ENCODE assay signal across 8 cellular contexts in the genomic region with DNA sequence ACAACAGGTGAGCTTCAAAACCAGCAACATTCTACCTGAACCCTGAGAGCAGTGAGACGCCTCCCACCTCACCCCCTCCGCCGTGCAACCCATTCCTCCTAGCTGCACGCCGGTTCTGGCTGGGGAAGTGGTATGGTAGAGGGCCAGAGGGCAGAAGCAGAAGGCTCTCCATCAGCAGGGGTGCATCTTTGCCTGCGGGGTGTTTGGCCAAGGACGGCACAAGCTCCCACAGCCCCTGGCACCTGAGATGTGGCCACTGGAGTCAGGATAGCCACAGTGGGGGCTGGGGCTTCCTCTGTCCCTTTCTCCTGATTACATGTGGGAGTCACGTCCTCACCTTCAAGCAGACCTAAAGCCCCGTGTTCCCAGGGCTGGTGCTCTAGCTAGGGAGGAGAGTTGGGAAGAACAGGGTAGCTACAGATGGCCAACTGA. TPM values are rescaled to one million over a fixed set of nuclear protein-coding genes. Genes with fewer than 3 reads are reported as not detected.
DNase-seq lines count a peak whose midpoint lies in the region; ATAC-seq, FAIRE-seq and TF ChIP-seq lines count a peak whose summit lies in the region.

No MANE protein-coding gene starts in this region.

- H3K27me3 Mint-ChIP-seq in CD8-positive, alpha-beta memory T cell, result peaks cover 0 to 3% of the 10 kb centered on the region in 2 donors
- H3K27me3 Mint-ChIP-seq in HFFc6 (ENCODE audit: insufficient read depth), result peaks cover 2% of the 10 kb centered on the region; the same call in 1 of the 2 replicates

- peak overlapping the region; percentile 81 for H3K27ac ChIP-seq in CD8-positive, alpha-beta memory T cell (ENCODE audit: low read depth, low read length)
- H3K27ac ChIP-seq in H1 (ENCODE audit: low read depth, low read length) (no peak overlapping the region), neutrophil (peak overlapping the region; percentile 95)

- peak overlapping the region; percentile 86 to 96 for H3K4me2 ChIP-seq in H1 (ENCODE audit: insufficient read depth in 1 of 2, low read depth in 2 of 2, low read length in 2 of 2)

- ATAC-seq in GM21381 (IDR thresholded peaks at IDR 0.05; ENCODE audit: unreplicated experiment) (no peak), GM18505 (IDR thresholded peaks at IDR 0.05; ENCODE audit: unreplicated experiment) (no peak)

- H3K23ac ChIP-seq in H1 (ENCODE audit: insufficient read length), result no peak overlapping the region

- H3K4me1 ChIP-seq in CD8-positive, alpha-beta memory T cell (ENCODE audit: insufficient read depth, low read length), result peaks cover 39% of the 10 kb centered on the region
- H3K4me1 ChIP-seq in H1 (replicated peaks in 1 of 4; ENCODE audit: control insufficient read depth in 3 of 4, insufficient read depth in 4 of 4, low read length in 3 of 4) (peaks cover 4 to 21% (median 10%) of the 10 kb centered on the region in 4 experiments; a peak in 6 of 7 replicates), neutrophil (ENCODE audit: control insufficient read depth in 1 of 2, insufficient read depth in 1 of 2, low read depth in 1 of 2, low read length in 1 of 2) (peaks cover 68 to 74% of the 10 kb centered on the region in 2 experiments)

- H3K79me2 ChIP-seq in H1 (ENCODE audit: control insufficient read depth in 1 of 2, insufficient read depth in 2 of 2, low read length in 2 of 2), result no peaks in the 10 kb centered on the region

- no peak overlapping the region for H3K14ac ChIP-seq in H1 (ENCODE audit: insufficient read length)

- H3K56ac ChIP-seq in H1 (replicated peaks; ENCODE audit: insufficient read length, low read depth, low read length), result no peak overlapping the region

- H3K4me3 Mint-ChIP-seq in CD8-positive, alpha-beta memory T cell, result no peak overlapping the region
- no peak overlapping the region for H3K4me3 Mint-ChIP-seq in HFFc6

- no peak for TF ChIP-seq RAD21 in H1 (IDR thresholded peaks at IDR 0.05 in 1 of 2, conservative IDR thresholded peaks at IDR 0.05 in 1 of 2; ENCODE audit: low read depth in 2 of 2, low read length in 2 of 2)

- H3K27ac Mint-ChIP-seq in CD8-positive, alpha-beta memory T cell, result peak overlapping the region in 1 of 8 donors; percentile 87
- H3K27ac Mint-ChIP-seq in HFFc6, result no peak overlapping the region

- H3K27me3 ChIP-seq in CD8-positive, alpha-beta memory T cell (ENCODE audit: insufficient read depth, low read length, poor library complexity, severe bottlenecking), result no peaks in the 10 kb centered on the region
- H3K27me3 ChIP-seq in MG63 (no peaks in the 10 kb centered on the region), H1 (replicated peaks in 1 of 4; ENCODE audit: control insufficient read depth in 3 of 4, extremely low read depth in 1 of 4, insufficient read depth in 3 of 4, low read length in 3 of 4) (peaks cover 2 to 17% (median 11%) of the 10 kb centered on the region in 4 experiments), neutrophil (peaks cover 13% of the 10 kb centered on the region)

- H2BK15ac ChIP-seq in H1 (ENCODE audit: low read length), result 0 out of 2 replicates have a peak overlapping the region, but pooled peaks have one; percentile 61

- no peak for TF ChIP-seq EP300 in H1 (IDR thresholded peaks at IDR 0.05; ENCODE audit: borderline replicate concordance in 1 of 2, low read depth in 2 of 2, low read length in 2 of 2)

- CTCF ChIA-PET in CD8-positive, alpha-beta memory T cell (lab: Charles Lee), result interaction anchor here (1.0 to 5.5 kb wide), 11 partner anchors 11 to 112 kb away, joined by 3 to 63 read pairs (median 11); a partner anchor contains a TSS
- CTCF ChIA-PET in H1 (lab: Charles Lee; ENCODE audit: partially characterized antibody), result interaction anchor here (0.9 to 3.7 kb wide), 12 partner anchors 9 to 117 kb away, joined by 3 to 26 read pairs (median 5); a partner anchor contains a TSS

- no peaks in the 10 kb centered on the region for H3K36me3 ChIP-seq in CD8-positive, alpha-beta memory T cell (ENCODE audit: insufficient read depth, low read length)
- H3K36me3 ChIP-seq in MG63, result no peaks in the 10 kb centered on the region; the same call in 1 of the 2 replicates
- H3K36me3 ChIP-seq in H1 (ENCODE audit: control insufficient read depth in 2 of 4, insufficient read depth in 4 of 4, low read length in 3 of 4), result no peaks in the 10 kb centered on the region
- H3K36me3 ChIP-seq in neutrophil, result no peaks in the 10 kb centered on the region

- no peaks in the 10 kb centered on the region for H3K9me3 ChIP-seq in CD8-positive, alpha-beta memory T cell (ENCODE audit: low read length)
- H3K9me3 ChIP-seq in MG63, result no peaks in the 10 kb centered on the region
- no peaks in the 10 kb centered on the region for H3K9me3 ChIP-seq in H1 (ENCODE audit: insufficient read depth in 2 of 2, low read depth in 1 of 2, low read length in 1 of 2)
- no peaks in the 10 kb centered on the region for H3K9me3 ChIP-seq in neutrophil

- H4K20me1 ChIP-seq in H1 (replicated peaks in 1 of 2; ENCODE audit: control insufficient read depth in 1 of 2, insufficient read depth in 2 of 2, low read length in 2 of 2), result peaks cover 2 to 6% of the 10 kb centered on the region in 2 experiments

- H2BK5ac ChIP-seq in H1 (ENCODE audit: low read depth, low read length), result no peak overlapping the region; the same call in 1 of the 2 replicates

- H2BK20ac ChIP-seq in H1 (ENCODE audit: low read length), result no peak overlapping the region

- peaks cover 16 to 21% (median 17%) of the 10 kb centered on the region in 3 donors for H3K4me1 Mint-ChIP-seq in CD8-positive, alpha-beta memory T cell
- H3K4me1 Mint-ChIP-seq in HFFc6 (ENCODE audit: low read depth), result peaks cover 13% of the 10 kb centered on the region

- TF ChIP-seq CTCF in H1 (IDR thresholded peaks at IDR 0.05; ENCODE audit: control extremely low read depth in 1 of 3, insufficient read depth in 1 of 3, low read depth in 1 of 3, low read length in 3 of 3) (no peak), neutrophil (IDR thresholded peaks at IDR 0.05) (no peak), HFFc6 (IDR thresholded peaks at IDR 0.05) (no peak)

- no peaks in the 10 kb centered on the region for H3K9me3 Mint-ChIP-seq in CD8-positive, alpha-beta memory T cell
- H3K9me3 Mint-ChIP-seq in HFFc6, result no peaks in the 10 kb centered on the region

- WGBS in H1 (ENCODE audit: extremely low coverage in 1 of 2, insufficient coverage in 1 of 2, insufficient read length in 1 of 2, insufficient replicate concordance in 2 of 2, low coverage in 1 of 2, low lambda C conversion rate in 2 of 2, missing lambda C conversion rate in 1 of 2), 2 experiments, result 62% methylated on average over 9 of the region's 9 CpGs; no CpG with 5 or more reads in 1 of the 2 experiments

- H4K91ac ChIP-seq in H1 (replicated peaks; ENCODE audit: insufficient read length, low read length), result no peak overlapping the region

- H3K4me3 ChIP-seq in CD8-positive, alpha-beta memory T cell (ENCODE audit: low read length), result peak overlapping the region; percentile 92
- H3K4me3 ChIP-seq in MG63, result peak overlapping the region; percentile 98
- H3K4me3 ChIP-seq in H1 (ENCODE audit: extremely low read depth in 1 of 4, insufficient read depth in 2 of 4, low read depth in 3 of 4, low read length in 4 of 4), result peak overlapping the region; percentile 59 to 89 (median 78); a peak in 5 of 8 replicates
- peak overlapping the region; percentile 89 for H3K4me3 ChIP-seq in neutrophil (ENCODE audit: low read depth in 1 of 2, low read length in 1 of 2)

- no peak overlapping the region for H3K4ac ChIP-seq in H1 (replicated peaks; ENCODE audit: insufficient read length, low read depth, low read length)

- FAIRE-seq in H1 (lab: Jason Lieb, UNC), result no peak

- no peaks in the 10 kb centered on the region for H3K79me1 ChIP-seq in H1 (ENCODE audit: low read depth, low read length)

- peaks cover 0 to 9% (median 0%) of the 10 kb centered on the region in 3 donors for H3K36me3 Mint-ChIP-seq in CD8-positive, alpha-beta memory T cell
- H3K36me3 Mint-ChIP-seq in HFFc6 (ENCODE audit: low read depth), result no peaks in the 10 kb centered on the region

- no peak overlapping the region for H4K8ac ChIP-seq in H1 (ENCODE audit: extremely low read depth, insufficient read depth, low read length)

- H2BK12ac ChIP-seq in H1 (ENCODE audit: low read depth, low read length), result no peak overlapping the region

- no peak overlapping the region; a peak in 1 of 7 replicates for H3K9ac ChIP-seq in H1 (replicated peaks in 1 of 4; ENCODE audit: extremely low read depth in 1 of 4, low read depth in 3 of 4, low read length in 3 of 4)

- H4K5ac ChIP-seq in H1 (ENCODE audit: insufficient read length, low read depth, low read length), result no peak overlapping the region

- no peak overlapping the region for H2AFZ ChIP-seq in H1 (ENCODE audit: low read length)

- H2BK120ac ChIP-seq in H1 (replicated peaks; ENCODE audit: low read depth, low read length), result no peak overlapping the region

- TF ChIP-seq POLR2A in H1 (IDR thresholded peaks at IDR 0.05; ENCODE audit: control extremely low read depth in 1 of 2, low read depth in 2 of 2, low read length in 2 of 2), result no peak
- TF ChIP-seq POLR2A in erythroblast (IDR thresholded peaks at IDR 0.05; ENCODE audit: low read length), result no peak
- TF ChIP-seq POLR2A in GM18505 (IDR thresholded peaks at IDR 0.05; ENCODE audit: borderline replicate concordance, extremely low read depth, insufficient read depth, insufficient read length), result no peak

- POLR2A ChIA-PET in CD8-positive, alpha-beta memory T cell (lab: Charles Lee), result interaction anchor here (0.6 to 7.6 kb wide), 10 partner anchors 13 to 708 kb away, joined by 3 to 120 read pairs (median 10); a partner anchor contains a TSS
- POLR2A ChIA-PET in H1 (lab: Charles Lee; ENCODE audit: partially characterized antibody), result interaction anchor here (1.8 to 19.9 kb wide), 7 partner anchors 8 to 37 kb away, joined by 5 to 373 read pairs (median 19); a partner anchor contains a TSS

- H3K18ac ChIP-seq in H1 (ENCODE audit: extremely low read depth, low read length), result no peak overlapping the region

- no peak overlapping the region for H2AK5ac ChIP-seq in H1 (ENCODE audit: low read depth, low read length)

- H3K23me2 ChIP-seq in H1 (ENCODE audit: low read depth, low read length), result peaks cover 17% of the 10 kb centered on the region

- peak in 1 of 5 donors; percentile 50 for DNase-seq in CD8-positive, alpha-beta memory T cell
- DNase-seq in MG63, result no peak
- no peak for DNase-seq in H1 (ENCODE audit: low read depth in 1 of 2, low spot score in 2 of 2)
- DNase-seq in erythroblast (lab: John Stamatoyannopoulos, UW), result no peak
- DNase-seq in HFFc6, result no peak

RNA-seq across cellular contexts. Expression of a gene that starts 1.6 kb away (rescaled TPM):
- 1 to 10 TPM; 8.1 to 8.8 TPM for total RNA-seq in CD8-positive, alpha-beta memory T cell
- 30.0 TPM for polyA plus RNA-seq in CD8-positive, alpha-beta memory T cell
- 8.6 and 17.3 TPM in 2 replicates for total RNA-seq in MG63 (2014; rRNA removed; shearing (Covaris generic); ENCODE audit: low replicate concordance)
- 3.6 and 4.6 TPM in 2 replicates for total RNA-seq in H1 (2021; fragmentation: NEBNext Ultra II Directional; extraction: Animal tissue kit (Norgen Biotek cat#: 25700))
- polyA plus RNA-seq in H1 (2011; rRNA removed), result 3.3 and 3.8 TPM in 2 replicates
- polyA plus RNA-seq in H1 (2011; cell fraction: cytosol; rRNA removed), result 3.7 TPM
- polyA plus RNA-seq in H1 (2011; cell fraction: nucleus; rRNA removed), result 2.7 TPM
- 2.3 to 3.4 TPM (median 2.8 TPM) in 4 replicates for polyA plus RNA-seq in H1 (2012, experiment 1 of 2)
- 3.8 TPM for polyA plus RNA-seq in H1 (2012, experiment 2 of 2)
- polyA plus RNA-seq in H1 (2013, experiment 1 of 2), result 2.2 TPM
- 2.2 TPM for polyA plus RNA-seq in H1 (2013, experiment 2 of 2)
- 1.3 and 1.9 TPM in 2 replicates for polyA minus RNA-seq in H1 (2011; rRNA and poly(A)+ RNA removed)
- polyA minus RNA-seq in H1 (2011; cell fraction: cytosol; rRNA and poly(A)+ RNA removed), result 3.7 TPM
- polyA minus RNA-seq in H1 (2011; cell fraction: nucleus; rRNA and poly(A)+ RNA removed), result 2.2 TPM
- total RNA-seq in HFFc6 (2021; fragmentation: NEBNext Ultra II Directional; extraction: Animal tissue kit (Norgen Biotek cat#: 25700)), result 1 to 10 TPM; 4.4 to 6.0 (median 4.6) TPM

RNA-seq across cellular contexts. Expression of a gene that starts 12.2 kb away (rescaled TPM):
- 10 to 100 TPM; 21.3 to 22.4 TPM for total RNA-seq in CD8-positive, alpha-beta memory T cell
- polyA plus RNA-seq in CD8-positive, alpha-beta memory T cell, result 50.7 TPM
- 17.6 and 25.6 TPM in 2 replicates for total RNA-seq in MG63 (2014; rRNA removed; shearing (Covaris generic); ENCODE audit: low replicate concordance)
- total RNA-seq in H1 (2021; fragmentation: NEBNext Ultra II Directional; extraction: Animal tissue kit (Norgen Biotek cat#: 25700)), result 17.3 and 17.9 TPM in 2 replicates
- 21.4 and 21.5 TPM in 2 replicates for polyA plus RNA-seq in H1 (2011; rRNA removed)
- 16.0 TPM for polyA plus RNA-seq in H1 (2011; cell fraction: cytosol; rRNA removed)
- 16.9 TPM for polyA plus RNA-seq in H1 (2011; cell fraction: nucleus; rRNA removed)
- 8.9 to 12.0 TPM (median 9.6 TPM) in 4 replicates for polyA plus RNA-seq in H1 (2012, experiment 1 of 2)
- 8.0 TPM for polyA plus RNA-seq in H1 (2012, experiment 2 of 2)
- polyA plus RNA-seq in H1 (2013, experiment 1 of 2), result 9.6 TPM
- 10.3 TPM for polyA plus RNA-seq in H1 (2013, experiment 2 of 2)
- polyA minus RNA-seq in H1 (2011; rRNA and poly(A)+ RNA removed), result 37.4 and 44.0 TPM in 2 replicates
- 34.1 TPM for polyA minus RNA-seq in H1 (2011; cell fraction: cytosol; rRNA and poly(A)+ RNA removed)
- 181 TPM for polyA minus RNA-seq in H1 (2011; cell fraction: nucleus; rRNA and poly(A)+ RNA removed)
- total RNA-seq in HFFc6 (2021; fragmentation: NEBNext Ultra II Directional; extraction: Animal tissue kit (Norgen Biotek cat#: 25700)), result 10 to 100 TPM; 13.8 to 18.8 (median 17.5) TPM

RNA-seq across cellular contexts. Expression of a gene that starts 22.0 kb away (rescaled TPM):
- 10 to 100 TPM; 88.1 to 94.4 TPM for total RNA-seq in CD8-positive, alpha-beta memory T cell
- 0.63 TPM for polyA plus RNA-seq in CD8-positive, alpha-beta memory T cell
- 89.2 and 119 TPM in 2 replicates for total RNA-seq in MG63 (2014; rRNA removed; shearing (Covaris generic); ENCODE audit: low replicate concordance)
- 154 and 160 TPM in 2 replicates for total RNA-seq in H1 (2021; fragmentation: NEBNext Ultra II Directional; extraction: Animal tissue kit (Norgen Biotek cat#: 25700))
- polyA plus RNA-seq in H1 (2011; rRNA removed), result 102 and 171 TPM in 2 replicates
- 93.9 TPM for polyA plus RNA-seq in H1 (2011; cell fraction: cytosol; rRNA removed)
- polyA plus RNA-seq in H1 (2011; cell fraction: nucleus; rRNA removed), result 222 TPM
- 155 to 177 TPM (median 169 TPM) in 4 replicates for polyA plus RNA-seq in H1 (2012, experiment 1 of 2)
- 172 TPM for polyA plus RNA-seq in H1 (2012, experiment 2 of 2)
- polyA plus RNA-seq in H1 (2013, experiment 1 of 2), result 168 TPM
- 162 TPM for polyA plus RNA-seq in H1 (2013, experiment 2 of 2)
- polyA minus RNA-seq in H1 (2011; rRNA and poly(A)+ RNA removed), result 55.0 and 80.2 TPM in 2 replicates
- polyA minus RNA-seq in H1 (2011; cell fraction: cytosol; rRNA and poly(A)+ RNA removed), result 41.2 TPM
- polyA minus RNA-seq in H1 (2011; cell fraction: nucleus; rRNA and poly(A)+ RNA removed), result 80.6 TPM
- 10 to 100 TPM; 24.5 to 43.4 (median 39.5) TPM for total RNA-seq in HFFc6 (2021; fragmentation: NEBNext Ultra II Directional; extraction: Animal tissue kit (Norgen Biotek cat#: 25700))

RNA-seq across cellular contexts. Expression of a gene that starts 25.7 kb away (rescaled TPM):
- total RNA-seq in CD8-positive, alpha-beta memory T cell, result 10 to 100 TPM; 38.3 to 41.0 TPM
- polyA plus RNA-seq in CD8-positive, alpha-beta memory T cell, result 98.3 TPM
- total RNA-seq in MG63 (2014; rRNA removed; shearing (Covaris generic); ENCODE audit: low replicate concordance), result 0.59 and 3.2 TPM in 2 replicates
- total RNA-seq in H1 (2021; fragmentation: NEBNext Ultra II Directional; extraction: Animal tissue kit (Norgen Biotek cat#: 25700)), result 19.0 and 20.5 TPM in 2 replicates
- 19.3 and 25.2 TPM in 2 replicates for polyA plus RNA-seq in H1 (2011; rRNA removed)
- polyA plus RNA-seq in H1 (2011; cell fraction: cytosol; rRNA removed), result 20.4 TPM
- 33.7 TPM for polyA plus RNA-seq in H1 (2011; cell fraction: nucleus; rRNA removed)
- 26.5 to 28.0 TPM (median 26.9 TPM) in 4 replicates for polyA plus RNA-seq in H1 (2012, experiment 1 of 2)
- 28.6 TPM for polyA plus RNA-seq in H1 (2012, experiment 2 of 2)
- 27.3 TPM for polyA plus RNA-seq in H1 (2013, experiment 1 of 2)
- 25.2 TPM for polyA plus RNA-seq in H1 (2013, experiment 2 of 2)
- polyA minus RNA-seq in H1 (2011; rRNA and poly(A)+ RNA removed), result 5.5 and 6.8 TPM in 2 replicates
- polyA minus RNA-seq in H1 (2011; cell fraction: cytosol; rRNA and poly(A)+ RNA removed), result 5.7 TPM
- 16.5 TPM for polyA minus RNA-seq in H1 (2011; cell fraction: nucleus; rRNA and poly(A)+ RNA removed)
- 10 to 100 TPM; 37.0 to 47.6 (median 44.5) TPM for total RNA-seq in HFFc6 (2021; fragmentation: NEBNext Ultra II Directional; extraction: Animal tissue kit (Norgen Biotek cat#: 25700))

RNA-seq across cellular contexts. Expression of a gene that starts 36.2 kb away (rescaled TPM):
- 10 to 100 TPM; 26.5 to 35.8 TPM for total RNA-seq in CD8-positive, alpha-beta memory T cell
- polyA plus RNA-seq in CD8-positive, alpha-beta memory T cell, result 12.1 TPM
- total RNA-seq in MG63 (2014; rRNA removed; shearing (Covaris generic); ENCODE audit: low replicate concordance), result 1.3 and 7.9 TPM in 2 replicates
- 38.0 and 39.9 TPM in 2 replicates for total RNA-seq in H1 (2021; fragmentation: NEBNext Ultra II Directional; extraction: Animal tissue kit (Norgen Biotek cat#: 25700))
- polyA plus RNA-seq in H1 (2011; rRNA removed), result 9.6 and 17.3 TPM in 2 replicates
- 5.5 TPM for polyA plus RNA-seq in H1 (2011; cell fraction: cytosol; rRNA removed)
- 50.0 TPM for polyA plus RNA-seq in H1 (2011; cell fraction: nucleus; rRNA removed)
- polyA plus RNA-seq in H1 (2012, experiment 1 of 2), result 17.3 to 26.6 TPM (median 24.0 TPM) in 4 replicates
- polyA plus RNA-seq in H1 (2012, experiment 2 of 2), result 19.6 TPM
- 14.4 TPM for polyA plus RNA-seq in H1 (2013, experiment 1 of 2)
- 14.0 TPM for polyA plus RNA-seq in H1 (2013, experiment 2 of 2)
- 17.2 and 17.7 TPM in 2 replicates for polyA minus RNA-seq in H1 (2011; rRNA and poly(A)+ RNA removed)
- polyA minus RNA-seq in H1 (2011; cell fraction: cytosol; rRNA and poly(A)+ RNA removed), result 17.4 TPM
- 26.4 TPM for polyA minus RNA-seq in H1 (2011; cell fraction: nucleus; rRNA and poly(A)+ RNA removed)
- total RNA-seq in HFFc6 (2021; fragmentation: NEBNext Ultra II Directional; extraction: Animal tissue kit (Norgen Biotek cat#: 25700)), result 10 to 100 TPM; 18.9 to 31.8 (median 26.9) TPM
